In genomic region chr7:1536768-1537630, GRCh38 we compare ENCODE assay signal across 1 cellular context.
A peak's percentile ranks its signal among the peaks of the same experiment; 100 is the strongest.
TF ChIP-seq lines count a peak whose summit lies in the region.

No MANE protein-coding gene starts in this region.

TF ChIP-seq in HepG2, 621 proteins besides CTCF, POLR2A, EP300 and RAD21 (continued from another document and continues in another):
- peak; percentile 67 for TF ChIP-seq ZNF18 (CRISPR knock-in tag; IDR thresholded peaks at IDR 0.05; ENCODE audit: insufficient replicate concordance)
- no peak for TF ChIP-seq DRAP1 (CRISPR knock-in tag; IDR thresholded peaks at IDR 0.05)
- no peak for TF ChIP-seq ZHX2 (IDR thresholded peaks at IDR 0.05; ENCODE audit: low read depth)
- no peak for TF ChIP-seq ZHX2 (CRISPR knock-in tag; IDR thresholded peaks at IDR 0.05; ENCODE audit: borderline replicate concordance)
- peak; percentile 100 for TF ChIP-seq ATF3 (CRISPR knock-in tag; IDR thresholded peaks at IDR 0.05)
- TF ChIP-seq ZNF576 (CRISPR knock-in tag; IDR thresholded peaks at IDR 0.05) = no peak
- no peak for TF ChIP-seq ZMYM2 (CRISPR knock-in tag; IDR thresholded peaks at IDR 0.05)
- TF ChIP-seq SMAD3 (CRISPR knock-in tag; IDR thresholded peaks at IDR 0.05) = peak; percentile 64; the same call in 1 of the 2 replicates
- no peak for TF ChIP-seq ZNF101 (CRISPR knock-in tag; IDR thresholded peaks at IDR 0.05; ENCODE audit: borderline replicate concordance, low read depth)
- TF ChIP-seq DPF2 (CRISPR knock-in tag; IDR thresholded peaks at IDR 0.05; ENCODE audit: borderline replicate concordance, low read depth) = peak; percentile 82
- no peak for TF ChIP-seq RFX5 (IDR thresholded peaks at IDR 0.05; ENCODE audit: low read depth, low read length)
- 0 out of 2 replicates have a peak, but pooled peaks have one; percentile 10 for TF ChIP-seq SALL2 (CRISPR knock-in tag; IDR thresholded peaks at IDR 0.05)
- TF ChIP-seq ZBTB26 (CRISPR knock-in tag; IDR thresholded peaks at IDR 0.05; ENCODE audit: borderline replicate concordance) = peak; percentile 65; the same call in 1 of the 2 replicates
- TF ChIP-seq SNAPC4 (CRISPR knock-in tag; IDR thresholded peaks at IDR 0.05) = 0 out of 2 replicates have a peak, but pooled peaks have one; percentile 45
- peak; percentile 43; the same call in 1 of the 2 replicates for TF ChIP-seq ZNF451 (CRISPR knock-in tag; IDR thresholded peaks at IDR 0.05)
- no peak for TF ChIP-seq ZNF615 (CRISPR knock-in tag; IDR thresholded peaks at IDR 0.05; ENCODE audit: borderline replicate concordance)
- no peak for TF ChIP-seq PCBP2 (optimal IDR thresholded peaks at IDR 0.05; ENCODE audit: low read depth, low read length, poor library complexity, severe bottlenecking)
- TF ChIP-seq ZNF280B (CRISPR knock-in tag; IDR thresholded peaks at IDR 0.05; ENCODE audit: borderline replicate concordance) = no peak; the same call in 1 of the 2 replicates
- no peak for TF ChIP-seq GFI1 (CRISPR knock-in tag; IDR thresholded peaks at IDR 0.05; ENCODE audit: borderline replicate concordance)
- no peak for TF ChIP-seq RAD51 (IDR thresholded peaks at IDR 0.05; ENCODE audit: borderline replicate concordance)
- TF ChIP-seq ZBTB34 (CRISPR knock-in tag; IDR thresholded peaks at IDR 0.05) = no peak
- TF ChIP-seq KLF16 (CRISPR knock-in tag; IDR thresholded peaks at IDR 0.05) = peak in 1 of 2 experiments; percentile 86; a peak in 2 of 4 replicates
- no peak for TF ChIP-seq ZFP36 (IDR thresholded peaks at IDR 0.05; ENCODE audit: borderline replicate concordance, low read depth, low read length, partially characterized antibody)
- TF ChIP-seq ZIK1 (CRISPR knock-in tag; IDR thresholded peaks at IDR 0.05; ENCODE audit: borderline replicate concordance, low read depth) = peak; percentile 72; the same call in 1 of the 2 replicates
- TF ChIP-seq HNRNPH1 (optimal IDR thresholded peaks at IDR 0.05; ENCODE audit: low read depth, low read length) = no peak
- peak; percentile 75 for TF ChIP-seq ZNF770 (CRISPR knock-in tag; IDR thresholded peaks at IDR 0.05)
- peak; percentile 91 for TF ChIP-seq TBX2 (CRISPR knock-in tag; IDR thresholded peaks at IDR 0.05; ENCODE audit: borderline replicate concordance)
- no peak for TF ChIP-seq ZNF343 (CRISPR knock-in tag; IDR thresholded peaks at IDR 0.05)
- TF ChIP-seq PRPF4 (IDR thresholded peaks at IDR 0.05; ENCODE audit: low read depth, low read length, poor library complexity, severe bottlenecking) = no peak
- no peak for TF ChIP-seq HMGA1 (CRISPR knock-in tag; conservative IDR thresholded peaks at IDR 0.05)
- no peak; the same call in 1 of the 2 replicates for TF ChIP-seq MYNN (CRISPR knock-in tag; IDR thresholded peaks at IDR 0.05; ENCODE audit: low read depth)
- no peak for TF ChIP-seq TIGD3 (CRISPR knock-in tag; IDR thresholded peaks at IDR 0.05; ENCODE audit: borderline replicate concordance)
- TF ChIP-seq SNAI1 (CRISPR knock-in tag; IDR thresholded peaks at IDR 0.05; ENCODE audit: borderline replicate concordance) = no peak
- peak; percentile 87 for TF ChIP-seq ZNF335 (CRISPR knock-in tag; IDR thresholded peaks at IDR 0.05)
- no peak for TF ChIP-seq ARNT (IDR thresholded peaks at IDR 0.05)
- TF ChIP-seq JARID2 (CRISPR knock-in tag; IDR thresholded peaks at IDR 0.05; ENCODE audit: insufficient replicate concordance) = no peak
